ENCODE assay signal across 1 cellular context in the genomic region with DNA sequence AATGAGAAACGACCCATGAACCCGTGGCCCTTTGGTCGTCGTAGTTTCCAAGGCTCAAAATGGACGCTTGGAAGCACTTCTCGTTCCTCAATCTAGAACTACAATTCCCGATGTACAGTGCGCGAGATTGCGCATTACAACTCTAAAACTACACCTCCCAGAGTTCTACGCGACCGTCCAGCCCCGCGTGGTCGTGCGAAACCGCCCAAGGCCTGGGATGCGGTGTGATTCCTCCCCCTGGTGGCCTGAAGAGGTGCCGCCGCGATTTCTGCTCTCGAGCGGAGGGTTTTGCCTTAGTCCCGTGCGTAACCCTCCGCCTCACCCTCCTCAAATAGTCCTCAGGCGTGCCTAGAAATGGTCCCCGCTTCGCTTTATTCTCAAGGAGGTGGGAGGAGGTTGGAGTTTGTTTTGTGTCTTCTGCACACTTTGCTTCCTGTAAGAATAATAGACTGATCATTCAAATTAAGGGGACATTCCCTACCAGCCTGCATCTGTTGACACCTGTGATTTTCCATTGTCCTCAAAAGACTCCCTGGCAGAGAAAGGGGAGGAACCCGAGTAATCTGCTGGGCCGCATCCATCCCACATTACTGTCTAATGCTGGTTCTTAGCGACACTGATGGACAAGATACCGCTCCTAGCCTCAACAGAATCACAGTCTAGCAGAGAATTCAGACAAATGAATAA.
A peak's percentile ranks its signal among the peaks of the same experiment; 100 is the strongest.
TF ChIP-seq lines count a peak whose summit lies in the region.

No MANE protein-coding gene starts in this region.

TF ChIP-seq in HepG2, 621 proteins besides CTCF, POLR2A, EP300 and RAD21 (continued from another document and continues in another):
- TF ChIP-seq, protein P1, sequence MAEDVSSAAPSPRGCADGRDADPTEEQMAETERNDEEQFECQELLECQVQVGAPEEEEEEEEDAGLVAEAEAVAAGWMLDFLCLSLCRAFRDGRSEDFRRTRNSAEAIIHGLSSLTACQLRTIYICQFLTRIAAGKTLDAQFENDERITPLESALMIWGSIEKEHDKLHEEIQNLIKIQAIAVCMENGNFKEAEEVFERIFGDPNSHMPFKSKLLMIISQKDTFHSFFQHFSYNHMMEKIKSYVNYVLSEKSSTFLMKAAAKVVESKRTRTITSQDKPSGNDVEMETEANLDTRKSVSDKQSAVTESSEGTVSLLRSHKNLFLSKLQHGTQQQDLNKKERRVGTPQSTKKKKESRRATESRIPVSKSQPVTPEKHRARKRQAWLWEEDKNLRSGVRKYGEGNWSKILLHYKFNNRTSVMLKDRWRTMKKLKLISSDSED (CRISPR knock-in tag; IDR thresholded peaks at IDR 0.05): no peak
- TF ChIP-seq MEF2D (CRISPR knock-in tag; IDR thresholded peaks at IDR 0.05): peak; percentile 81; the same call in 1 of the 2 replicates
- TF ChIP-seq, protein P2, sequence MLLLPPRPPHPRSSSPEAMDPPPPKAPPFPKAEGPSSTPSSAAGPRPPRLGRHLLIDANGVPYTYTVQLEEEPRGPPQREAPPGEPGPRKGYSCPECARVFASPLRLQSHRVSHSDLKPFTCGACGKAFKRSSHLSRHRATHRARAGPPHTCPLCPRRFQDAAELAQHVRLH (CRISPR knock-in tag; IDR thresholded peaks at IDR 0.05; ENCODE audit: borderline replicate concordance, low read depth): peak; percentile 94; the same call in 1 of the 2 replicates
- TF ChIP-seq ISL2 (CRISPR knock-in tag; IDR thresholded peaks at IDR 0.05): peak; percentile 88
- TF ChIP-seq ZNF282 (IDR thresholded peaks at IDR 0.05; ENCODE audit: partially characterized antibody): no peak
- peak; percentile 93 for TF ChIP-seq SP140L (CRISPR knock-in tag; IDR thresholded peaks at IDR 0.05; ENCODE audit: borderline replicate concordance)
- TF ChIP-seq, protein P3, sequence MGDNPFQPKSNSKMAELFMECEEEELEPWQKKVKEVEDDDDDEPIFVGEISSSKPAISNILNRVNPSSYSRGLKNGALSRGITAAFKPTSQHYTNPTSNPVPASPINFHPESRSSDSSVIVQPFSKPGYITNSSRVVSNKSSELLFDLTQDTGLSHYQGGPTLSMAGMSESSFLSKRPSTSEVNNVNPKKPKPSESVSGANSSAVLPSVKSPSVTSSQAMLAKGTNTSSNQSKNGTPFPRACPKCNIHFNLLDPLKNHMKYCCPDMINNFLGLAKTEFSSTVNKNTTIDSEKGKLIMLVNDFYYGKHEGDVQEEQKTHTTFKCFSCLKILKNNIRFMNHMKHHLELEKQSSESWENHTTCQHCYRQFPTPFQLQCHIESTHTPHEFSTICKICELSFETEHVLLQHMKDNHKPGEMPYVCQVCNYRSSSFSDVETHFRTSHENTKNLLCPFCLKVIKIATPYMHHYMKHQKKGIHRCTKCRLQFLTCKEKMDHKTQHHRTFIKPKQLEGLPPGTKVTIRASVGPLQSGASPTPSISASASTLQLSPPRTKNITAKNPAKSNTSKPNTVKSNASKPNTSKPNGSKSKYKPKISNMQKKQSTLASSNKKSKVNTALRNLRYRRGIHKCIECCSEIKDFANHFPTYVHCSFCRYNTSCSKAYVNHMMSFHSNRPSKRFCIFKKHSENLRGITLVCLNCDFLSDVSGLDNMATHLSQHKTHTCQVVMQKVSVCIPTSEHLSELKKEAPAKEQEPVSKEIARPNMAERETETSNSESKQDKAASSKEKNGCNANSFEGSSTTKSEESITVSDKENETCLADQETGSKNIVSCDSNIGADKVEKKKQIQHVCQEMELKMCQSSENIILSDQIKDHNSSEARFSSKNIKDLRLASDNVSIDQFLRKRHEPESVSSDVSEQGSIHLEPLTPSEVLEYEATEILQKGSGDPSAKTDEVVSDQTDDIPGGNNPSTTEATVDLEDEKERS (CRISPR knock-in tag; IDR thresholded peaks at IDR 0.05): peak; percentile 79; the same call in 1 of the 2 replicates
- peak; percentile 51; the same call in 1 of the 2 replicates for TF ChIP-seq ZNF256 (CRISPR knock-in tag; conservative IDR thresholded peaks at IDR 0.05)
- 0 out of 2 replicates have a peak, but pooled peaks have one; percentile 64 for TF ChIP-seq NR2F6 (IDR thresholded peaks at IDR 0.05)
- peak; percentile 73 for TF ChIP-seq NR2F6 (CRISPR knock-in tag; IDR thresholded peaks at IDR 0.05)
- peak; percentile 40; the same call in 1 of the 2 replicates for TF ChIP-seq FOXP1 (IDR thresholded peaks at IDR 0.05)
- peak; percentile 62 for TF ChIP-seq FOXP1 (CRISPR knock-in tag; IDR thresholded peaks at IDR 0.05)
- TF ChIP-seq U2AF2 (IDR thresholded peaks at IDR 0.05; ENCODE audit: low read depth, low read length): peak; percentile 77; the same call in 1 of the 2 replicates
- peak; percentile 68 for TF ChIP-seq ZNF768 (CRISPR knock-in tag; IDR thresholded peaks at IDR 0.05)
- TF ChIP-seq KAT7 (CRISPR knock-in tag; IDR thresholded peaks at IDR 0.05; ENCODE audit: borderline replicate concordance): peak; percentile 97
- TF ChIP-seq AGO1 (IDR thresholded peaks at IDR 0.05; ENCODE audit: low read depth, low read length, poor library complexity, severe bottlenecking): no peak
- peak; percentile 86; the same call in 1 of the 2 replicates for TF ChIP-seq ZNF556 (CRISPR knock-in tag; IDR thresholded peaks at IDR 0.05; ENCODE audit: borderline replicate concordance)
- peak; percentile 95 for TF ChIP-seq ERF (CRISPR knock-in tag; IDR thresholded peaks at IDR 0.05)
- peak; percentile 88 for TF ChIP-seq HDAC2 (CRISPR knock-in tag; IDR thresholded peaks at IDR 0.05)
- no peak; the same call in 1 of the 2 replicates for TF ChIP-seq ZNF292 (CRISPR knock-in tag; IDR thresholded peaks at IDR 0.05; ENCODE audit: borderline replicate concordance, low read depth)
- TF ChIP-seq, protein P4, sequence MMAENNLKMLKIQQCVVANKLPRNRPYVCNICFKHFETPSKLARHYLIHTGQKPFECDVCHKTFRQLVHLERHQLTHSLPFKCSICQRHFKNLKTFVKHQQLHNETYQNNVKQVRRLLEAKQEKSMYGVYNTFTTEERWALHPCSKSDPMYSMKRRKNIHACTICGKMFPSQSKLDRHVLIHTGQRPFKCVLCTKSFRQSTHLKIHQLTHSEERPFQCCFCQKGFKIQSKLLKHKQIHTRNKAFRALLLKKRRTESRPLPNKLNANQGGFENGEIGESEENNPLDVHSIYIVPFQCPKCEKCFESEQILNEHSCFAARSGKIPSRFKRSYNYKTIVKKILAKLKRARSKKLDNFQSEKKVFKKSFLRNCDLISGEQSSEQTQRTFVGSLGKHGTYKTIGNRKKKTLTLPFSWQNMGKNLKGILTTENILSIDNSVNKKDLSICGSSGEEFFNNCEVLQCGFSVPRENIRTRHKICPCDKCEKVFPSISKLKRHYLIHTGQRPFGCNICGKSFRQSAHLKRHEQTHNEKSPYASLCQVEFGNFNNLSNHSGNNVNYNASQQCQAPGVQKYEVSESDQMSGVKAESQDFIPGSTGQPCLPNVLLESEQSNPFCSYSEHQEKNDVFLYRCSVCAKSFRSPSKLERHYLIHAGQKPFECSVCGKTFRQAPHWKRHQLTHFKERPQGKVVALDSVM (CRISPR knock-in tag; IDR thresholded peaks at IDR 0.05): peak; percentile 66
- peak; percentile 79 for TF ChIP-seq CBX1 (IDR thresholded peaks at IDR 0.05; ENCODE audit: low read depth)
- TF ChIP-seq, protein P5, sequence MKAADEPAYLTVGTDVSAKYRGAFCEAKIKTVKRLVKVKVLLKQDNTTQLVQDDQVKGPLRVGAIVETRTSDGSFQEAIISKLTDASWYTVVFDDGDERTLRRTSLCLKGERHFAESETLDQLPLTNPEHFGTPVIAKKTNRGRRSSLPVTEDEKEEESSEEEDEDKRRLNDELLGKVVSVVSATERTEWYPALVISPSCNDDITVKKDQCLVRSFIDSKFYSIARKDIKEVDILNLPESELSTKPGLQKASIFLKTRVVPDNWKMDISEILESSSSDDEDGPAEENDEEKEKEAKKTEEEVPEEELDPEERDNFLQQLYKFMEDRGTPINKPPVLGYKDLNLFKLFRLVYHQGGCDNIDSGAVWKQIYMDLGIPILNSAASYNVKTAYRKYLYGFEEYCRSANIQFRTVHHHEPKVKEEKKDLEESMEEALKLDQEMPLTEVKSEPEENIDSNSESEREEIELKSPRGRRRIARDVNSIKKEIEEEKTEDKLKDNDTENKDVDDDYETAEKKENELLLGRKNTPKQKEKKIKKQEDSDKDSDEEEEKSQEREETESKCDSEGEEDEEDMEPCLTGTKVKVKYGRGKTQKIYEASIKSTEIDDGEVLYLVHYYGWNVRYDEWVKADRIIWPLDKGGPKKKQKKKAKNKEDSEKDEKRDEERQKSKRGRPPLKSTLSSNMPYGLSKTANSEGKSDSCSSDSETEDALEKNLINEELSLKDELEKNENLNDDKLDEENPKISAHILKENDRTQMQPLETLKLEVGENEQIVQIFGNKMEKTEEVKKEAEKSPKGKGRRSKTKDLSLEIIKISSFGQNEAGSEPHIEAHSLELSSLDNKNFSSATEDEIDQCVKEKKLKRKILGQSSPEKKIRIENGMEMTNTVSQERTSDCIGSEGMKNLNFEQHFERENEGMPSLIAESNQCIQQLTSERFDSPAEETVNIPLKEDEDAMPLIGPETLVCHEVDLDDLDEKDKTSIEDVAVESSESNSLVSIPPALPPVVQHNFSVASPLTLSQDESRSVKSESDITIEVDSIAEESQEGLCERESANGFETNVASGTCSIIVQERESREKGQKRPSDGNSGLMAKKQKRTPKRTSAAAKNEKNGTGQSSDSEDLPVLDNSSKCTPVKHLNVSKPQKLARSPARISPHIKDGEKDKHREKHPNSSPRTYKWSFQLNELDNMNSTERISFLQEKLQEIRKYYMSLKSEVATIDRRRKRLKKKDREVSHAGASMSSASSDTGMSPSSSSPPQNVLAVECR (CRISPR knock-in tag; IDR thresholded peaks at IDR 0.05; ENCODE audit: borderline replicate concordance): peak; percentile 89; the same call in 1 of the 2 replicates
- TF ChIP-seq, protein P6, sequence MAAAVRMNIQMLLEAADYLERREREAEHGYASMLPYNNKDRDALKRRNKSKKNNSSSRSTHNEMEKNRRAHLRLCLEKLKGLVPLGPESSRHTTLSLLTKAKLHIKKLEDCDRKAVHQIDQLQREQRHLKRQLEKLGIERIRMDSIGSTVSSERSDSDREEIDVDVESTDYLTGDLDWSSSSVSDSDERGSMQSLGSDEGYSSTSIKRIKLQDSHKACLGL (CRISPR knock-in tag; IDR thresholded peaks at IDR 0.05): peak; percentile 67; the same call in 1 of the 2 replicates
- TF ChIP-seq CBX5 (CRISPR knock-in tag; IDR thresholded peaks at IDR 0.05; ENCODE audit: borderline replicate concordance): peak; percentile 97; the same call in 1 of the 2 replicates
- TF ChIP-seq ZNF430 (CRISPR knock-in tag; IDR thresholded peaks at IDR 0.05): no peak; the same call in none of the 2 replicates
- TF ChIP-seq, protein P7, sequence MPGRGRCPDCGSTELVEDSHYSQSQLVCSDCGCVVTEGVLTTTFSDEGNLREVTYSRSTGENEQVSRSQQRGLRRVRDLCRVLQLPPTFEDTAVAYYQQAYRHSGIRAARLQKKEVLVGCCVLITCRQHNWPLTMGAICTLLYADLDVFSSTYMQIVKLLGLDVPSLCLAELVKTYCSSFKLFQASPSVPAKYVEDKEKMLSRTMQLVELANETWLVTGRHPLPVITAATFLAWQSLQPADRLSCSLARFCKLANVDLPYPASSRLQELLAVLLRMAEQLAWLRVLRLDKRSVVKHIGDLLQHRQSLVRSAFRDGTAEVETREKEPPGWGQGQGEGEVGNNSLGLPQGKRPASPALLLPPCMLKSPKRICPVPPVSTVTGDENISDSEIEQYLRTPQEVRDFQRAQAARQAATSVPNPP (CRISPR knock-in tag; IDR thresholded peaks at IDR 0.05): peak; percentile 78; the same call in 1 of the 2 replicates
- TF ChIP-seq RBM22 (optimal IDR thresholded peaks at IDR 0.05; ENCODE audit: low read length): no peak
- TF ChIP-seq, protein P8, sequence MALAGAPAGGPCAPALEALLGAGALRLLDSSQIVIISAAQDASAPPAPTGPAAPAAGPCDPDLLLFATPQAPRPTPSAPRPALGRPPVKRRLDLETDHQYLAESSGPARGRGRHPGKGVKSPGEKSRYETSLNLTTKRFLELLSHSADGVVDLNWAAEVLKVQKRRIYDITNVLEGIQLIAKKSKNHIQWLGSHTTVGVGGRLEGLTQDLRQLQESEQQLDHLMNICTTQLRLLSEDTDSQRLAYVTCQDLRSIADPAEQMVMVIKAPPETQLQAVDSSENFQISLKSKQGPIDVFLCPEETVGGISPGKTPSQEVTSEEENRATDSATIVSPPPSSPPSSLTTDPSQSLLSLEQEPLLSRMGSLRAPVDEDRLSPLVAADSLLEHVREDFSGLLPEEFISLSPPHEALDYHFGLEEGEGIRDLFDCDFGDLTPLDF (CRISPR knock-in tag; IDR thresholded peaks at IDR 0.05): peak; percentile 82
- TF ChIP-seq ADNP (CRISPR knock-in tag; IDR thresholded peaks at IDR 0.05): no peak
- 0 out of 2 replicates have a peak, but pooled peaks have one; percentile 44 for TF ChIP-seq ZNF431 (CRISPR knock-in tag; IDR thresholded peaks at IDR 0.05; ENCODE audit: borderline replicate concordance, low read depth)
- peak; percentile 89; the same call in 1 of the 2 replicates for TF ChIP-seq ZBTB20 (CRISPR knock-in tag; IDR thresholded peaks at IDR 0.05; ENCODE audit: borderline replicate concordance, low read depth)
- TF ChIP-seq, protein P9, sequence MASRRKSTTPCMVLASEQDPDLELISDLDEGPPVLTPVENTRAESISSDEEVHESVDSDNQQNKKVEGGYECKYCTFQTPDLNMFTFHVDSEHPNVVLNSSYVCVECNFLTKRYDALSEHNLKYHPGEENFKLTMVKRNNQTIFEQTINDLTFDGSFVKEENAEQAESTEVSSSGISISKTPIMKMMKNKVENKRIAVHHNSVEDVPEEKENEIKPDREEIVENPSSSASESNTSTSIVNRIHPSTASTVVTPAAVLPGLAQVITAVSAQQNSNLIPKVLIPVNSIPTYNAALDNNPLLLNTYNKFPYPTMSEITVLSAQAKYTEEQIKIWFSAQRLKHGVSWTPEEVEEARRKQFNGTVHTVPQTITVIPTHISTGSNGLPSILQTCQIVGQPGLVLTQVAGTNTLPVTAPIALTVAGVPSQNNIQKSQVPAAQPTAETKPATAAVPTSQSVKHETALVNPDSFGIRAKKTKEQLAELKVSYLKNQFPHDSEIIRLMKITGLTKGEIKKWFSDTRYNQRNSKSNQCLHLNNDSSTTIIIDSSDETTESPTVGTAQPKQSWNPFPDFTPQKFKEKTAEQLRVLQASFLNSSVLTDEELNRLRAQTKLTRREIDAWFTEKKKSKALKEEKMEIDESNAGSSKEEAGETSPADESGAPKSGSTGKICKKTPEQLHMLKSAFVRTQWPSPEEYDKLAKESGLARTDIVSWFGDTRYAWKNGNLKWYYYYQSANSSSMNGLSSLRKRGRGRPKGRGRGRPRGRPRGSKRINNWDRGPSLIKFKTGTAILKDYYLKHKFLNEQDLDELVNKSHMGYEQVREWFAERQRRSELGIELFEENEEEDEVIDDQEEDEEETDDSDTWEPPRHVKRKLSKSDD (CRISPR knock-in tag; IDR thresholded peaks at IDR 0.05; ENCODE audit: low read depth): peak; percentile 86; the same call in 1 of the 2 replicates
- TF ChIP-seq, protein P10, sequence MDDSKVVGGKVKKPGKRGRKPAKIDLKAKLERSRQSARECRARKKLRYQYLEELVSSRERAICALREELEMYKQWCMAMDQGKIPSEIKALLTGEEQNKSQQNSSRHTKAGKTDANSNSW (CRISPR knock-in tag; IDR thresholded peaks at IDR 0.05; ENCODE audit: borderline replicate concordance): no peak
- TF ChIP-seq MTF2 (CRISPR knock-in tag; IDR thresholded peaks at IDR 0.05; ENCODE audit: borderline replicate concordance): 0 out of 2 replicates have a peak, but pooled peaks have one; percentile 66
- peak; percentile 13; the same call in 1 of the 2 replicates for TF ChIP-seq ZNF563 (CRISPR knock-in tag; IDR thresholded peaks at IDR 0.05)
- no peak for TF ChIP-seq ZNF841 (CRISPR knock-in tag; IDR thresholded peaks at IDR 0.05; ENCODE audit: borderline replicate concordance)
- no peak for TF ChIP-seq ZNF136 (CRISPR knock-in tag; IDR thresholded peaks at IDR 0.05; ENCODE audit: low read depth)
